ENCODE assay signal across 21 cellular contexts in genomic region chr6:108915258-108915657, GRCh38.
"Had no signal": no experiment of that assay in that cellular context is flagged by ENCODE, and none has a peak within 500 bp of the region (broad histone marks: within the 10 kb centered on the region; RNA-seq: fewer than 3 reads in every experiment).

No MANE protein-coding gene starts in this region.

- H3K4me1 ChIP-seq: SJCRH30 had no signal

- H3K9me3 ChIP-seq: MG63, SJCRH30 had no signal

- ATAC-seq: SK-N-SH treated with all-trans-retinoic acid at 6 μM for 48 hours had no signal

- H3K27me3 ChIP-seq: MG63 had no signal

- H3K4me3 ChIP-seq: MG63, SJCRH30 had no signal

- FAIRE-seq: RCC 7860 had no signal

- H3K36me3 ChIP-seq: MG63, SJCRH30 had no signal

- DNase-seq: KBM-7, MG63, NCI-H1092, NCI-H1105 treated with DMSO at 0.1 percent for 48 hours, NCI-H1417 treated with DMSO at 0.1 percent for 48 hours, NCI-H146, NCI-H1694 treated with DMSO at 0.1 percent for 48 hours, NCI-H2029, NCI-H2081 treated with DMSO at 0.1 percent for 48 hours, NCI-H2171, NCI-H226, NCI-H446, NCI-H510A, NCI-H524 treated with DMSO at 0.1 percent for 48 hours, NCI-H69, NCI-H774, RPMI8226, SHP77 treated with DMSO at 0.1 percent for 48 hours, SJCRH30 had no signal

- H3K27ac ChIP-seq: SJCRH30 had no signal
